Comparison of ENCODE assay signal across 1 cellular context in the genomic region with DNA sequence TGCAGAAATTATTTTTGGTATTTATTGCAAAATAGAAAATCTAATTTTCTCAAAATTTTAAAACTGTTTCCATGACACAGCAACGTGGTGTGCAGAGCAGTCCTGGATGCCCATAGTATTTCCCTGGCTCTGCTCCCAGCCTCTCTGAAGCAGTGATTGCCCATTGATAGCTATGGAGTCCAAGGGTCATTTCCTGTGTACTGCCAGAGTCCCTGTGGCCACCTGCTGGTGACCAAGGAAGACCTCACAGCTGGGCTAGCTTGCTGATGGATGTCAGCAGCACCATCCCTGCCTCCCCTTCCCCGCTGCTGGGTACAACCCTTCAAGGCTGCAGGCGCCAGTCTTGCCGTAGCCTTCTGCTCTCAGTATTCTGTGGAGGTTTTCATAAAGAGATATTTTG.
TF ChIP-seq lines count a peak whose summit lies in the region.

No MANE protein-coding gene starts in this region.

TF ChIP-seq in HepG2, 621 proteins besides CTCF, POLR2A, EP300 and RAD21 (continued from another document and continues in another):
- TF ChIP-seq, protein P1, sequence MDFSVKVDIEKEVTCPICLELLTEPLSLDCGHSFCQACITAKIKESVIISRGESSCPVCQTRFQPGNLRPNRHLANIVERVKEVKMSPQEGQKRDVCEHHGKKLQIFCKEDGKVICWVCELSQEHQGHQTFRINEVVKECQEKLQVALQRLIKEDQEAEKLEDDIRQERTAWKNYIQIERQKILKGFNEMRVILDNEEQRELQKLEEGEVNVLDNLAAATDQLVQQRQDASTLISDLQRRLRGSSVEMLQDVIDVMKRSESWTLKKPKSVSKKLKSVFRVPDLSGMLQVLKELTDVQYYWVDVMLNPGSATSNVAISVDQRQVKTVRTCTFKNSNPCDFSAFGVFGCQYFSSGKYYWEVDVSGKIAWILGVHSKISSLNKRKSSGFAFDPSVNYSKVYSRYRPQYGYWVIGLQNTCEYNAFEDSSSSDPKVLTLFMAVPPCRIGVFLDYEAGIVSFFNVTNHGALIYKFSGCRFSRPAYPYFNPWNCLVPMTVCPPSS (IDR thresholded peaks at IDR 0.05) = no peak
- TF ChIP-seq BRD4 (CRISPR knock-in tag; IDR thresholded peaks at IDR 0.05) (no peak), ZNF878 (CRISPR knock-in tag; IDR thresholded peaks at IDR 0.05) (no peak), RFX1 (IDR thresholded peaks at IDR 0.05) (no peak), ERF (CRISPR knock-in tag; IDR thresholded peaks at IDR 0.05) (peak; percentile 81; the same call in 1 of the 2 replicates), SRSF1 (optimal IDR thresholded peaks at IDR 0.05; ENCODE audit: low read depth, low read length) (no peak), ZNF577 (CRISPR knock-in tag; IDR thresholded peaks at IDR 0.05; ENCODE audit: borderline replicate concordance, low read depth) (no peak), ZSCAN31 (CRISPR knock-in tag; IDR thresholded peaks at IDR 0.05; ENCODE audit: low read depth) (no peak), RBFOX2 (IDR thresholded peaks at IDR 0.05; ENCODE audit: low read depth, low read length) (no peak), RXRB (CRISPR knock-in tag; IDR thresholded peaks at IDR 0.05; ENCODE audit: borderline replicate concordance) (peak; percentile 37; the same call in 1 of the 2 replicates), ZNF563 (CRISPR knock-in tag; IDR thresholded peaks at IDR 0.05) (no peak), ZNF839 (CRISPR knock-in tag; IDR thresholded peaks at IDR 0.05; ENCODE audit: borderline replicate concordance) (no peak), ISL2 (CRISPR knock-in tag; IDR thresholded peaks at IDR 0.05) (no peak), ZSCAN22 (CRISPR knock-in tag; IDR thresholded peaks at IDR 0.05) (no peak), MAF1 (CRISPR knock-in tag; IDR thresholded peaks at IDR 0.05; ENCODE audit: borderline replicate concordance) (no peak), BCL3 (CRISPR knock-in tag; IDR thresholded peaks at IDR 0.05) (no peak), ZNF335 (CRISPR knock-in tag; IDR thresholded peaks at IDR 0.05) (no peak), ZNF773 (CRISPR knock-in tag; IDR thresholded peaks at IDR 0.05; ENCODE audit: borderline replicate concordance) (no peak), ZNF337 (CRISPR knock-in tag; IDR thresholded peaks at IDR 0.05; ENCODE audit: borderline replicate concordance, low read depth) (no peak), MED13 (CRISPR knock-in tag; IDR thresholded peaks at IDR 0.05) (no peak), CBX5 (CRISPR knock-in tag; IDR thresholded peaks at IDR 0.05; ENCODE audit: borderline replicate concordance) (peak; percentile 70; the same call in 1 of the 2 replicates), ZNF205 (CRISPR knock-in tag; IDR thresholded peaks at IDR 0.05) (no peak), GABPB1 (CRISPR knock-in tag; IDR thresholded peaks at IDR 0.05) (peak; percentile 84), ZNF580 (CRISPR knock-in tag; IDR thresholded peaks at IDR 0.05; ENCODE audit: borderline replicate concordance, low read depth) (peak; percentile 42; the same call in 1 of the 2 replicates), SIX4 (CRISPR knock-in tag; IDR thresholded peaks at IDR 0.05) (no peak), TFDP1 (CRISPR knock-in tag; IDR thresholded peaks at IDR 0.05; ENCODE audit: borderline replicate concordance) (no peak), ZNF619 (CRISPR knock-in tag; IDR thresholded peaks at IDR 0.05) (no peak), SP5 (CRISPR knock-in tag; IDR thresholded peaks at IDR 0.05; ENCODE audit: borderline replicate concordance, low read depth) (no peak), ZBTB40 (IDR thresholded peaks at IDR 0.05) (no peak), ZBTB40 (CRISPR knock-in tag; IDR thresholded peaks at IDR 0.05) (no peak), ZNF558 (CRISPR knock-in tag; IDR thresholded peaks at IDR 0.05; ENCODE audit: borderline replicate concordance) (no peak), RCOR2 (CRISPR knock-in tag; IDR thresholded peaks at IDR 0.05) (0 out of 2 replicates have a peak, but pooled peaks have one; percentile 32), MNT (IDR thresholded peaks at IDR 0.05) (no peak), KLF15 (CRISPR knock-in tag; IDR thresholded peaks at IDR 0.05; ENCODE audit: borderline replicate concordance) (no peak), HOXD1 (CRISPR knock-in tag; IDR thresholded peaks at IDR 0.05) (no peak), TP53 (CRISPR knock-in tag; conservative IDR thresholded peaks at IDR 0.05) (no peak), ZNF230 (CRISPR knock-in tag; IDR thresholded peaks at IDR 0.05) (no peak), STAT5B (CRISPR knock-in tag; IDR thresholded peaks at IDR 0.05) (no peak)
- TF ChIP-seq, protein P2, sequence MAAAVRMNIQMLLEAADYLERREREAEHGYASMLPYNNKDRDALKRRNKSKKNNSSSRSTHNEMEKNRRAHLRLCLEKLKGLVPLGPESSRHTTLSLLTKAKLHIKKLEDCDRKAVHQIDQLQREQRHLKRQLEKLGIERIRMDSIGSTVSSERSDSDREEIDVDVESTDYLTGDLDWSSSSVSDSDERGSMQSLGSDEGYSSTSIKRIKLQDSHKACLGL (CRISPR knock-in tag; IDR thresholded peaks at IDR 0.05) = no peak
- TF ChIP-seq, protein P3, sequence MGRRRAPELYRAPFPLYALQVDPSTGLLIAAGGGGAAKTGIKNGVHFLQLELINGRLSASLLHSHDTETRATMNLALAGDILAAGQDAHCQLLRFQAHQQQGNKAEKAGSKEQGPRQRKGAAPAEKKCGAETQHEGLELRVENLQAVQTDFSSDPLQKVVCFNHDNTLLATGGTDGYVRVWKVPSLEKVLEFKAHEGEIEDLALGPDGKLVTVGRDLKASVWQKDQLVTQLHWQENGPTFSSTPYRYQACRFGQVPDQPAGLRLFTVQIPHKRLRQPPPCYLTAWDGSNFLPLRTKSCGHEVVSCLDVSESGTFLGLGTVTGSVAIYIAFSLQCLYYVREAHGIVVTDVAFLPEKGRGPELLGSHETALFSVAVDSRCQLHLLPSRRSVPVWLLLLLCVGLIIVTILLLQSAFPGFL (CRISPR knock-in tag; IDR thresholded peaks at IDR 0.05) = no peak
- TF ChIP-seq, protein P4, sequence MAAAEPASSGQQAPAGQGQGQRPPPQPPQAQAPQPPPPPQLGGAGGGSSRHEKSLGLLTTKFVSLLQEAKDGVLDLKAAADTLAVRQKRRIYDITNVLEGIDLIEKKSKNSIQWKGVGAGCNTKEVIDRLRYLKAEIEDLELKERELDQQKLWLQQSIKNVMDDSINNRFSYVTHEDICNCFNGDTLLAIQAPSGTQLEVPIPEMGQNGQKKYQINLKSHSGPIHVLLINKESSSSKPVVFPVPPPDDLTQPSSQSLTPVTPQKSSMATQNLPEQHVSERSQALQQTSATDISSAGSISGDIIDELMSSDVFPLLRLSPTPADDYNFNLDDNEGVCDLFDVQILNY (CRISPR knock-in tag; conservative IDR thresholded peaks at IDR 0.05) = no peak
- TF ChIP-seq, protein P5, sequence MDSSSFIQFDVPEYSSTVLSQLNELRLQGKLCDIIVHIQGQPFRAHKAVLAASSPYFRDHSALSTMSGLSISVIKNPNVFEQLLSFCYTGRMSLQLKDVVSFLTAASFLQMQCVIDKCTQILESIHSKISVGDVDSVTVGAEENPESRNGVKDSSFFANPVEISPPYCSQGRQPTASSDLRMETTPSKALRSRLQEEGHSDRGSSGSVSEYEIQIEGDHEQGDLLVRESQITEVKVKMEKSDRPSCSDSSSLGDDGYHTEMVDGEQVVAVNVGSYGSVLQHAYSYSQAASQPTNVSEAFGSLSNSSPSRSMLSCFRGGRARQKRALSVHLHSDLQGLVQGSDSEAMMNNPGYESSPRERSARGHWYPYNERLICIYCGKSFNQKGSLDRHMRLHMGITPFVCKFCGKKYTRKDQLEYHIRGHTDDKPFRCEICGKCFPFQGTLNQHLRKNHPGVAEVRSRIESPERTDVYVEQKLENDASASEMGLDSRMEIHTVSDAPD (CRISPR knock-in tag; IDR thresholded peaks at IDR 0.05) = no peak
- TF ChIP-seq, protein P6, sequence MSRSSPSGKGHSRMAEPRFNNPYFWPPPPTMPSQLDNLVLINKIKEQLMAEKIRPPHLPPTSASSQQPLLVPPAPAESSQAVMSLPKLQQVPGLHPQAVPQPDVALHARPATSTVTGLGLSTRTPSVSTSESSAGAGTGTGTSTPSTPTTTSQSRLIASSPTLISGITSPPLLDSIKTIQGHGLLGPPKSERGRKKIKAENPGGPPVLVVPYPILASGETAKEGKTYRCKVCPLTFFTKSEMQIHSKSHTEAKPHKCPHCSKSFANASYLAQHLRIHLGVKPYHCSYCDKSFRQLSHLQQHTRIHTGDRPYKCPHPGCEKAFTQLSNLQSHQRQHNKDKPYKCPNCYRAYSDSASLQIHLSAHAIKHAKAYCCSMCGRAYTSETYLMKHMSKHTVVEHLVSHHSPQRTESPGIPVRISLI (CRISPR knock-in tag; IDR thresholded peaks at IDR 0.05; ENCODE audit: borderline replicate concordance) = no peak
